Comparison of ENCODE assay signal across 8 cellular contexts in the genomic region with DNA sequence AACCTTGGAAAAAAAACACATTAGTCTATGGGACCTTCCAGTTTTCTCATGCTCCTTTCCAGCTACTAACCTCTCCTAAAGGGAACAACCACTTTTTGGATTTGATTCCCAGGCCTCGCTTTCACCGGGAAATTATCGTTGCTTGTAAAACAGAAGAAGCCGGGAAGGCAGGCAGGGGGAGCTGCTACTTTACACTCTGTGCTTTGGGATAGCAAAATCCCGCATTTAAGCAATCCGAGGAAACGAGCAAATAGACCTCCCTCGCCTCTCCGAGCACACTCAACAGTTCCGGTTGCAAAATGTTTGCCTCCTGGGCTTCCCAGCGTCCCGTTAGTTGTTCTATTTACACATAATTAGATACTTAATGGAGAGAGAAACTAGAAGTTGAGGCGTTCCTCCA. TPM values are rescaled to one million over a fixed set of nuclear protein-coding genes. Genes with fewer than 3 reads are reported as not detected.
DNase-seq lines count a peak whose midpoint lies in the region; TF ChIP-seq lines count a peak whose summit lies in the region.

No MANE protein-coding gene starts in this region.

- H3K36me3 ChIP-seq in SU-DHL-6 (ENCODE audit: low read length) (peaks cover 44% of the 10 kb centered on the region), muscle layer of colon (ENCODE audit: insufficient read depth, low read length) (no peaks in the 10 kb centered on the region), vagina (no peaks in the 10 kb centered on the region)

- H4K20me1 ChIP-seq in SU-DHL-6 (ENCODE audit: low read depth, low read length) = no peaks in the 10 kb centered on the region

- peaks cover 54% of the 10 kb centered on the region for H3K79me2 ChIP-seq in SU-DHL-6 (ENCODE audit: insufficient read depth, low read length)

- no peak for DNase-seq in AG09309 (ENCODE audit: low read depth)
- DNase-seq in fibroblast of gingiva (ENCODE audit: low read depth) = peak; percentile 55
- DNase-seq in vagina (ENCODE audit: extremely low spot score in 2 of 2) = no peak
- no peak for DNase-seq in DMS153 treated with DMSO at 0.1 percent for 48 hours (lab: John Stamatoyannopoulos, UW; ENCODE audit: unreplicated experiment)
- DNase-seq in stimulated activated CD8-positive, alpha-beta memory T cell treated with anti-CD3 and anti-CD28 coated beads, Interleukin-4, amount 100 ng/mL, for 48 hours = no peak

- intact Hi-C loops in vagina (cut with DNase I) = no loop called here

- H3K27ac ChIP-seq in SU-DHL-6 (ENCODE audit: low read depth, low read length) (peak overlapping the region; percentile 92), muscle layer of colon (ENCODE audit: low read depth, low read length) (no peak overlapping the region), vagina (no peak overlapping the region)

- peak; percentile 51 for TF ChIP-seq CTCF in AG09309 (IDR thresholded peaks at IDR 0.05; ENCODE audit: control insufficient read depth, insufficient read depth, low read depth, low read length, missing control alignments)
- TF ChIP-seq CTCF in GM12875 (IDR thresholded peaks at IDR 0.05; ENCODE audit: borderline replicate concordance, insufficient read depth, low read depth, low read length) = no peak
- no peak for TF ChIP-seq CTCF in SU-DHL-6 (IDR thresholded peaks at IDR 0.05; ENCODE audit: insufficient read depth, low read length, poor library complexity, severe bottlenecking)
- no peak for TF ChIP-seq CTCF in vagina (IDR thresholded peaks at IDR 0.05)

- no peak for TF ChIP-seq POLR2A in vagina (IDR thresholded peaks at IDR 0.05)

- peak overlapping the region; percentile 88 for H3K4me2 ChIP-seq in SU-DHL-6 (ENCODE audit: low read depth, low read length, poor library complexity, severe bottlenecking)

- H3K9me2 ChIP-seq in SU-DHL-6 (replicated peaks; ENCODE audit: insufficient read depth, low read length) = no peaks in the 10 kb centered on the region

- H3F3A ChIP-seq in SU-DHL-6 (ENCODE audit: insufficient read depth) = peaks cover 57% of the 10 kb centered on the region

- H3K9me3 ChIP-seq in SU-DHL-6 (ENCODE audit: insufficient read depth, low read length) (no peaks in the 10 kb centered on the region), muscle layer of colon (ENCODE audit: low read length) (no peaks in the 10 kb centered on the region), vagina (no peaks in the 10 kb centered on the region)

- H3K4me3 ChIP-seq in AG09309 (ENCODE audit: control insufficient read depth, low read depth, low read length) (peak overlapping the region; percentile 8), GM12875 (ENCODE audit: low read depth, low read length) (peak overlapping the region; percentile 67), SU-DHL-6 (ENCODE audit: insufficient read depth, low read length, poor library complexity, severe bottlenecking) (peak overlapping the region; percentile 73), muscle layer of colon (ENCODE audit: low read depth in 1 of 2, low read length in 2 of 2) (peak overlapping the region; percentile 55 to 72), vagina (peak overlapping the region; percentile 56 to 60)

- no peak overlapping the region for H2AFZ ChIP-seq in SU-DHL-6 (ENCODE audit: low read depth, low read length, severe bottlenecking)

- H3K27me3 ChIP-seq in SU-DHL-6 (ENCODE audit: low read length) (no peaks in the 10 kb centered on the region), muscle layer of colon (ENCODE audit: control insufficient read depth in 1 of 2, insufficient read depth in 2 of 2, low read length in 2 of 2) (no peaks in the 10 kb centered on the region), vagina (no peaks in the 10 kb centered on the region)

- H3K4me1 ChIP-seq in muscle layer of colon (ENCODE audit: insufficient read depth, low read length) = peaks cover 6% of the 10 kb centered on the region
- H3K4me1 ChIP-seq in vagina = peaks cover 22% of the 10 kb centered on the region

- peak overlapping the region; percentile 82 for H3K9ac ChIP-seq in SU-DHL-6 (ENCODE audit: low read length)
- no peak overlapping the region for H3K9ac ChIP-seq in muscle layer of colon (ENCODE audit: low read length)

RNA-seq across cellular contexts. Expression of a gene that starts 1.2 kb away (rescaled TPM):
- total RNA-seq in vagina = 1.2 TPM

Comparison
In these comparisons a context has a peak if more than half of its experiments do, and no peak if none do; other contexts are left out.
1. H3K4me3 ChIP-seq: peak in every context shown above with its lines; median percentile 73 in SU-DHL-6; 67 in GM12875; 64 in muscle layer of colon; 58 in vagina; 8 in AG09309.